Comparison of ENCODE assay signal across 1 cellular context in the genomic region with DNA sequence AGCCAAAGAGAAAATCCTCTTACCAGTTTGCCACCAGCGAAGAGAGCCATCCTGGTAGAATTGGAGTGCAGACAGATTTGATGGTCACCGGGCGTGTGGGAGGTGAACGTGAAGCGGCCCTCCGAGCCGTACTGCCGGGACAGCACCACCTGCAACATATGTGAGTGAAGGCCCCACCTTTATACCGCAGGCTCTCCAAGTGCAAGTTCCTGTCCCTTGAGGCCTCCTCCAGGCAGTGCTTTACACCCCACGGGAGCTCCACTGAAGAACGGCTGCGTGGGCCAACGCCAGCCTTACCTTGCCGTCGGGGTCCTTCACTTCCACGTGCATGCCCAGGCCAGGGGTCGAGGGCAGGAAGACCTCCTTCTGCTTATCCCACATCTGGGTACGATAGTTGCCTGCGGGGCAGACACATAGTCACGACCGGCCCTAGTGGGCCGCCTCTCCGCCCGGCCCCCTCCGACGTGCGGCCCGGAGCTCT.
TF ChIP-seq lines count a peak whose summit lies in the region.

No MANE protein-coding gene starts in this region.

TF ChIP-seq in GM23338, 12 proteins besides CTCF, POLR2A, EP300 and RAD21 (continued from another document):
- TF ChIP-seq REST (IDR thresholded peaks at IDR 0.05; ENCODE audit: unreplicated experiment) (no peak), NANOG (IDR thresholded peaks at IDR 0.05; ENCODE audit: borderline replicate concordance) (no peak), EZH2phosphoT487 (IDR thresholded peaks at IDR 0.05; ENCODE audit: unreplicated experiment) (no peak), ZNF462 (CRISPR knock-in tag; IDR thresholded peaks at IDR 0.05) (no peak)
